Comparison of ENCODE assay signal across 30 cellular contexts in the genomic region with DNA sequence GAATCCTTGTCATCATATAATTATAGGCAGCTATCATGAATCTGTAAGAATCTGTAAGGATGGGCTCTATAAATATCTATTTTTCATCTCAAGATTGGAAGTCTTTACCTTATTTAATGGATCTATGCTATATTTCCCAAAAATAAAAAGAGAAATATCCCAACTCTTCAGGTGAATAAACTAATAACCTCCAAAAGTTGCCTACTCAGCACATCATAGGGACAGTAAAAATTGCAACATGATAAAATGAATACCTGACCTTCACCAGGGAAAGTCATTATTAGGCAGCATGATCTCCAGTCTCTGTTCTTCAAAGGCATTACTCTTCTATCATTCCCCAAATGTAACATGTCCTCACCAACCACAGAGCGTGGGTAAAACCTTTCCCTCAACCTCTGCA.
"Had no signal": no experiment of that assay in that cellular context is flagged by ENCODE, and none has a peak within 500 bp of the region (broad histone marks: within the 10 kb centered on the region; RNA-seq: fewer than 3 reads in every experiment).

No MANE protein-coding gene starts in this region.

- H3K36me3 ChIP-seq: ascending aorta, cardiac muscle cell had no signal

- H3K27me3 ChIP-seq: ascending aorta, cardiac muscle cell had no signal

- H3K4me1 ChIP-seq: ascending aorta had no signal

- DNase-seq: activated B cell treated with CpG ODN at 0.5 μM for 24 hours; activated CD4-positive, alpha-beta memory T cell treated with anti-CD3 and anti-CD28 coated beads for 36 hours; activated CD4-positive, alpha-beta T cell treated with anti-CD3 and anti-CD28 coated beads for 4 hours; activated CD4-positive, alpha-beta T cell treated with anti-CD3 and anti-CD28 coated beads, Interleukin-2, amount 10 ng/mL, durations not matched to agents 24 days and 14 days; activated CD4-positive, alpha-beta T cell treated with anti-CD3 and anti-CD28 coated beads, Interleukin-2, amount 50 U/mL, for 1 hour; activated CD4-positive, alpha-beta T cell treated with anti-CD3 and anti-CD28 coated beads, Interleukin-2, amount 50 U/mL, for 4 hours; activated CD4-positive, CD25-positive, alpha-beta regulatory T cell treated with anti-CD3 and anti-CD28 coated beads, Interleukin-2, amount 50 U/mL, for 72 hours; activated CD8-positive, alpha-beta memory T cell treated with anti-CD3 and anti-CD28 coated beads, Interleukin-2, amount 50 U/mL, for 4 hours; activated CD8-positive, alpha-beta T cell treated with anti-CD3 and anti-CD28 coated beads for 36 hours; activated gamma-delta T cell; activated naive CD4-positive, alpha-beta T cell treated with anti-CD3 and anti-CD28 coated beads, Interleukin-2, amount 10 ng/mL, durations not matched to agents 7 days and 5 days; activated naive CD4-positive, alpha-beta T cell treated with Interleukin-2 at 50 U/mL for 16 hours; activated naive CD8-positive, alpha-beta T cell treated with anti-CD3 and anti-CD28 coated beads, Interleukin-2, amount 10 ng/mL, durations not matched to agents 7 days and 5 days; activated naive CD8-positive, alpha-beta T cell treated with anti-CD3 and anti-CD28 coated beads, Interleukin-2, amount 50 U/mL, for 24 hours; activated T-cell treated with anti-CD3 and anti-CD28 coated beads for 4 hours; activated T-cell treated with anti-CD3 and anti-CD28 coated beads, Interleukin-2, amount 50 U/mL, for 1 hour; activated T-cell treated with anti-CD3 and anti-CD28 coated beads, Interleukin-2, amount 50 U/mL, for 4 hours; activated T-cell treated with anti-CD3 and anti-CD28 coated beads, Interleukin-2, amount 50 U/mL, for 72 hours; amygdala; anterior cingulate cortex; caudate nucleus; cerebellar nuclear complex; T-helper 2 cell; T-helper 9 cell had no signal

- ATAC-seq: activated CD8-positive, alpha-beta T cell treated with anti-CD3 and anti-CD28 coated beads for 36 hours; activated naive CD8-positive, alpha-beta T cell treated with anti-CD3 and anti-CD28 coated beads, Interleukin-2, amount 50 U/mL, for 24 hours; activated T-cell treated with anti-CD3 and anti-CD28 coated beads, Interleukin-2, amount 50 U/mL, for 4 hours; activated T-cell treated with anti-CD3 and anti-CD28 coated beads, Interleukin-2, amount 50 U/mL, for 72 hours; activated T-helper 17 cell treated with anti-CD3 and anti-CD28 coated beads, Interleukin-2, amount 50 U/mL, for 72 hours had no signal

- H3K4me3 ChIP-seq: ascending aorta, cardiac muscle cell had no signal

- H3K9me3 ChIP-seq: ascending aorta had no signal

- H3K27ac ChIP-seq: ascending aorta, cardiac muscle cell, VCaP had no signal

- FAIRE-seq: bronchial epithelial cell, TTC549 had no signal
